In the genomic region with DNA sequence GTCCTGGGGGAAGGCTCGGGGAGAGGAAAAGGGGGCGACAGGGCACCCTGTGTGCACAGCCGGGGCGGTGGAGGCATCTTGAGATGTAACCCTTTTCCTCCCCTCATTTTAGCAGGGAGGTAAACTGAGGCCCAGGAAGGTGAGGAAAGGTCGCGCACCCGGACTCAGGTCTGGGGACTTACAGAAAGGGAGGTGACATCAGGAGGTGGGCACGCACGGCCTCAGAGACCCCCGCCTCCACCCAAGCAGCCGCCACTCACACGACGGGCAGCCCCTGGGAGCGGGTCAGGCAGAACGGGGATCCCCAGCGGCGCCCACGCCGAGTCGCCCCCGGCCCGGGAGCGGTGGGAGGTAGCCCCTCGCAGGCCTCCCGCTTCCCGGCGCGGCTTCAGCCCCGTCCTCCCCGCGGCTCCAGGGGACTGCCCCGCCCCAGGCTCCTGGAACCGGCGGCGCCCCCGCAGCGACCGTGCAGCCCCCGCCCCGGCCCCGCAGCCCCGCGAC, we compare ENCODE assay signal across 8 cellular contexts. TPM values are rescaled to one million over a fixed set of nuclear protein-coding genes. Genes with fewer than 3 reads are reported as not detected.
DNase-seq lines count a peak whose midpoint lies in the region; ATAC-seq and TF ChIP-seq lines count a peak whose summit lies in the region.

No MANE protein-coding gene starts in this region.

- no peak overlapping the region for H2AFZ ChIP-seq in neural progenitor cell (replicated peaks)

- peak overlapping the region; percentile 55 for H3K9ac ChIP-seq in neural progenitor cell

- POLR2A ChIA-PET in AG04449 (lab: Yijun Ruan, JAX), result no interaction called here

- no peaks in the 10 kb centered on the region for H3K27me3 ChIP-seq in neural progenitor cell

- H3K4me3 Mint-ChIP-seq in neural progenitor cell, result peak overlapping the region; percentile 92

- no peaks in the 10 kb centered on the region for H3K9me3 ChIP-seq in neural progenitor cell (ENCODE audit: low read depth)

- no peak for TF ChIP-seq CTCF in AG04449 (IDR thresholded peaks at IDR 0.05; ENCODE audit: insufficient read depth, low read length, missing control alignments)
- no peak for TF ChIP-seq CTCF in NB4 (IDR thresholded peaks at IDR 0.05; ENCODE audit: low read depth, low read length)
- TF ChIP-seq CTCF in neural progenitor cell (IDR thresholded peaks at IDR 0.05), result no peak

- no peaks in the 10 kb centered on the region for H3K27me3 Mint-ChIP-seq in neural progenitor cell (ENCODE audit: insufficient read depth, low read depth)

- peaks cover 15% of the 10 kb centered on the region for H3K4me1 Mint-ChIP-seq in neural progenitor cell

- peaks cover 49% of the 10 kb centered on the region for H3K79me2 ChIP-seq in neural progenitor cell (ENCODE audit: low read depth)

- H3K4me3 ChIP-seq in AG04449 (ENCODE audit: low read depth, low read length), result peak overlapping the region; percentile 74
- H3K4me3 ChIP-seq in NB4 (ENCODE audit: low read depth, low read length), result peak overlapping the region; percentile 49
- peak overlapping the region; percentile 86 for H3K4me3 ChIP-seq in neural progenitor cell

- TF ChIP-seq POLR2A in NB4 (IDR thresholded peaks at IDR 0.05; ENCODE audit: extremely low read depth, insufficient read length), result no peak

- peaks cover 49% of the 10 kb centered on the region for H4K20me1 ChIP-seq in neural progenitor cell (ENCODE audit: low read depth)

- H3F3A ChIP-seq in neural progenitor cell (ENCODE audit: low read depth), result peaks cover 8% of the 10 kb centered on the region

- H3K36me3 Mint-ChIP-seq in neural progenitor cell, result no peaks in the 10 kb centered on the region

- H3K4me1 ChIP-seq in neural progenitor cell, result peaks cover 9% of the 10 kb centered on the region

- H3K36me3 ChIP-seq in neural progenitor cell, result no peaks in the 10 kb centered on the region

- no peak overlapping the region for H3K27ac Mint-ChIP-seq in neural progenitor cell

- H3K27ac ChIP-seq in neural progenitor cell, result no peak overlapping the region

- no peaks in the 10 kb centered on the region for H3K9me3 Mint-ChIP-seq in neural progenitor cell

- H3K4me2 ChIP-seq in neural progenitor cell, result peak overlapping the region; percentile 90

- ATAC-seq in GM21381 (IDR thresholded peaks at IDR 0.05; ENCODE audit: unreplicated experiment), result peak; percentile 22

- CTCF ChIA-PET in AG04449 (lab: Yijun Ruan, JAX), result interaction anchor here (0.9 to 4.2 kb wide), 10 partner anchors 9 to 91 kb away, joined by 3 to 33 read pairs (median 4); a partner anchor contains a TSS

- DNase-seq in AG04449 (ENCODE audit: low read depth, low spot score), result no peak
- DNase-seq in NB4 (ENCODE audit: low read depth), result no peak
- DNase-seq in ecto neural progenitor cell (ENCODE audit: low spot score), result peak; percentile 64
- DNase-seq in neural progenitor cell (ENCODE audit: low spot score), result no peak
- DNase-seq in DMS79 treated with DMSO at 0.1 percent for 48 hours (lab: John Stamatoyannopoulos, UW), result no peak
- no peak for DNase-seq in NCI-H2081 treated with DMSO at 0.1 percent for 48 hours (lab: John Stamatoyannopoulos, UW)
- DNase-seq in NCI-H1930 (lab: John Stamatoyannopoulos, UW), result no peak

RNA-seq across cellular contexts. Expression of a gene that starts 0.5 kb away (rescaled TPM):
- total RNA-seq in neural progenitor cell (ENCODE audit: low replicate concordance), result 8.6 and 26.6 TPM in 2 replicates

RNA-seq across cellular contexts. Expression of a gene that starts 8.4 kb away (rescaled TPM):
- total RNA-seq in neural progenitor cell (ENCODE audit: low replicate concordance), result 14.7 and 32.5 TPM in 2 replicates
